Comparison of ENCODE assay signal across 8 cellular contexts in the genomic region with DNA sequence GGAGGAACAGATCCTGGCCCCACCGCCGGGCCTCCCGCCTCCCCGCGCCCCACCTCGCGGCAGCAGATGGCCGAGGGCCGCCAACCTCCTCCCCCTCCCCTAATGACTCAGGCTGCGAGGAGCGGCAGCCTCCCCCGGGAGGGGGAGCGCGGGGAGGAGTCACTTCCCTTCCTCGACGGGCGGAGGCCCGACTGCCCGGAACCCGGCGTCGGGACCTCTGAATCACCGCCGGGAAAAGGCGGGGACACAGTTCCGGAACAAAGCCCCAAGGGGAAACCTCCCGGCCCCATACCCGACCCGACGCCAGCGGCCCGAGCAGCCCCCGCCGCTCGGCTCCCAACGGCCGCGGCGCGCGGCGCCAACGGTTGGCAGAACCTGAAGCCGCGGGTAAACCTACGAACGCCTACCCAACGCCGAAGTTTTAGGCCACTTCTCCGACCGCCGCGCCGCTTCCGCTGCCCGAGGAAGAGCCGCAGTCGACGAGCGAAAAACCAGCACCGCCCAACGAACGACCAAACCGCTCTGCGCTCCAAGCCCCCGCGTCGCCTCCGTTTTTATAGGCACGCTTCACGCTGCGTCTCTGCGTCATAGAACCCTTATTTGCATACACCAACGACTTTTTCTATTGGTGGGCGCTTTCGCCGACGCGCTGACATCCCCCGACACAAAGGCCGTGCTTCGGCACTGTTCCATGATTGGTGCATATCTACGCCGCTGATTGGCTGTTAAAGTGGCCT. TPM values are rescaled to one million over a fixed set of nuclear protein-coding genes. Genes with fewer than 3 reads are reported as not detected.
A peak's percentile ranks its signal among the peaks of the same experiment; 100 is the strongest.
DNase-seq lines count a peak whose midpoint lies in the region; ATAC-seq, FAIRE-seq and TF ChIP-seq lines count a peak whose summit lies in the region.

No MANE protein-coding gene starts in this region.

- peaks cover 35% of the 10 kb centered on the region for H3K36me3 Mint-ChIP-seq in activated naive CD8-positive, alpha-beta T cell treated with anti-CD3 and anti-CD28 coated beads, Interleukin-2, amount 10 ng/mL, durations not matched to agents 7 days and 5 days

- H3K9me3 ChIP-seq in pancreas, result no peaks in the 10 kb centered on the region
- no peaks in the 10 kb centered on the region for H3K9me3 ChIP-seq in tibial artery

- no peaks in the 10 kb centered on the region for H3K9me3 Mint-ChIP-seq in activated naive CD8-positive, alpha-beta T cell treated with anti-CD3 and anti-CD28 coated beads, Interleukin-2, amount 10 ng/mL, durations not matched to agents 7 days and 5 days

- H3K4me3 ChIP-seq in pancreas (peak overlapping the region; percentile 84 to 99 (median 90)), tibial artery (peak overlapping the region; percentile 78)

- H3K27me3 ChIP-seq in pancreas (no peaks in the 10 kb centered on the region), tibial artery (no peaks in the 10 kb centered on the region)

- WGBS in pancreas, 2 donors, result 1% methylated on average over 70 to 84 of the region's 84 CpGs

- H3K4me1 ChIP-seq in pancreas, result peaks cover 5 to 43% (median 33%) of the 10 kb centered on the region in 3 donors
- H3K4me1 ChIP-seq in tibial artery, result peaks cover 2 to 55% (median 42%) of the 10 kb centered on the region in 4 donors

- peaks cover 42% of the 10 kb centered on the region for H3K4me1 Mint-ChIP-seq in activated naive CD8-positive, alpha-beta T cell treated with anti-CD3 and anti-CD28 coated beads, Interleukin-2, amount 10 ng/mL, durations not matched to agents 7 days and 5 days

- peak; percentile 97 for FAIRE-seq in pancreas (lab: Jason Lieb, UNC)

- peak; percentile 98 for DNase-seq in NCI-H1105 (lab: John Stamatoyannopoulos, UW)
- DNase-seq in SKM-1 treated with dmso at 0.1 percent for 144 hours (lab: John Stamatoyannopoulos, UW; ENCODE audit: unreplicated experiment), result peak; percentile 99
- peak; percentile 93 for DNase-seq in activated naive CD8-positive, alpha-beta T cell treated with anti-CD3 and anti-CD28 coated beads, Interleukin-2, amount 10 ng/mL, durations not matched to agents 7 days and 5 days
- DNase-seq in Right ventricle myocardium inferior (ENCODE audit: missing footprints), result peak; percentile 96
- DNase-seq in pancreas, result peak; percentile 95 to 98 (median 98)
- peak; percentile 98 to 99 for DNase-seq in tibial artery

- ATAC-seq in HG02642 (IDR thresholded peaks at IDR 0.05; ENCODE audit: poor library complexity, unreplicated experiment), result peak; percentile 68
- ATAC-seq in activated naive CD8-positive, alpha-beta T cell treated with anti-CD3 and anti-CD28 coated beads, Interleukin-2, amount 10 ng/mL, durations not matched to agents 7 days and 5 days (ENCODE audit: low read depth), result peak; percentile 76
- ATAC-seq in Right ventricle myocardium inferior, result peak; percentile 79
- peak; percentile 64 to 72 (median 68) for ATAC-seq in pancreas

- no peaks in the 10 kb centered on the region for H3K27me3 Mint-ChIP-seq in activated naive CD8-positive, alpha-beta T cell treated with anti-CD3 and anti-CD28 coated beads, Interleukin-2, amount 10 ng/mL, durations not matched to agents 7 days and 5 days

- H3K27ac ChIP-seq in pancreas, result peak overlapping the region; percentile 97 to 98 (median 98)
- peak overlapping the region; percentile 97 to 99 for H3K27ac ChIP-seq in tibial artery

- H3K4me3 Mint-ChIP-seq in activated naive CD8-positive, alpha-beta T cell treated with anti-CD3 and anti-CD28 coated beads, Interleukin-2, amount 10 ng/mL, durations not matched to agents 7 days and 5 days, result peak overlapping the region; percentile 99

- intact Hi-C loops in Right ventricle myocardium inferior (cut with DNase I) (loop anchor here (1.0 to 10.0 kb wide), 4 partner anchors 66 to 225 kb away; a partner anchor contains a TSS), pancreas (cut with DNase I) (no loop called here), tibial artery (cut with DNase I; ENCODE audit: low total_unique reads) (no loop called here)

- TF ChIP-seq CTCF in pancreas (IDR thresholded peaks at IDR 0.05) (no peak), tibial artery (IDR thresholded peaks at IDR 0.05) (peak in 1 of 2 experiments; percentile 26)

- H3K36me3 ChIP-seq in pancreas (peaks cover 0 to 19% (median 5%) of the 10 kb centered on the region in 3 donors), tibial artery (peaks cover 43 to 50% (median 43%) of the 10 kb centered on the region in 3 donors)

- peak; percentile 100 for TF ChIP-seq POLR2A in GM10847 (IDR thresholded peaks at IDR 0.05; ENCODE audit: extremely low read depth, insufficient read length)

- POLR2A ChIA-PET in activated naive CD8-positive, alpha-beta T cell treated with anti-CD3 and anti-CD28 coated beads, Interleukin-2, amount 10 ng/mL, durations not matched to agents 7 days and 5 days (lab: Charles Lee), result interaction anchor here (0.6 to 7.8 kb wide), 48 partner anchors 9 to 634 kb away, joined by 3 to 129 read pairs (median 4); a partner anchor contains a TSS

- H3K27ac Mint-ChIP-seq in activated naive CD8-positive, alpha-beta T cell treated with anti-CD3 and anti-CD28 coated beads, Interleukin-2, amount 10 ng/mL, durations not matched to agents 7 days and 5 days, result peak overlapping the region; percentile 99

RNA-seq across cellular contexts. Expression of a gene that starts 5.2 kb away (rescaled TPM):
- total RNA-seq in activated naive CD8-positive, alpha-beta T cell treated with anti-CD3 and anti-CD28 coated beads, Interleukin-2, amount 10 ng/mL, durations not matched to agents 7 days and 5 days, result 10 to 100 TPM; 37.4 to 39.8 TPM
- total RNA-seq in Right ventricle myocardium inferior (16.0 TPM), pancreas (10 to 100 TPM; 12.8 to 18.0 (median 14.0) TPM)
- 10 to 100 TPM; 28.7 to 28.9 TPM for polyA plus RNA-seq in pancreas

RNA-seq across cellular contexts. Expression of a gene that starts 14.4 kb away (rescaled TPM):
- 10 to 100 TPM; 50.4 to 53.0 TPM for total RNA-seq in activated naive CD8-positive, alpha-beta T cell treated with anti-CD3 and anti-CD28 coated beads, Interleukin-2, amount 10 ng/mL, durations not matched to agents 7 days and 5 days
- 23.8 TPM for total RNA-seq in Right ventricle myocardium inferior
- total RNA-seq in pancreas, result 10 to 100 TPM; 18.0 to 23.2 (median 19.6) TPM
- 10 to 100 TPM; 25.5 to 29.8 TPM for polyA plus RNA-seq in pancreas

RNA-seq across cellular contexts. Expression of a gene that starts 58.2 kb away (rescaled TPM):
- 1 to 10 TPM; 1.0 to 1.4 TPM for total RNA-seq in activated naive CD8-positive, alpha-beta T cell treated with anti-CD3 and anti-CD28 coated beads, Interleukin-2, amount 10 ng/mL, durations not matched to agents 7 days and 5 days
- total RNA-seq in Right ventricle myocardium inferior, result 7.5 TPM
- total RNA-seq in pancreas, result 10 to 100 TPM; 16.4 to 50.5 (median 20.3) TPM
- polyA plus RNA-seq in pancreas, result 10 to 100 TPM; 23.0 to 25.2 TPM

Comparison
In these comparisons a context has a peak if more than half of its experiments do, and no peak if none do; other contexts are left out.
1. Peak in every context shown above with its lines: DNase-seq, ATAC-seq, H3K4me3 ChIP-seq and H3K27ac ChIP-seq.